In the genomic region with DNA sequence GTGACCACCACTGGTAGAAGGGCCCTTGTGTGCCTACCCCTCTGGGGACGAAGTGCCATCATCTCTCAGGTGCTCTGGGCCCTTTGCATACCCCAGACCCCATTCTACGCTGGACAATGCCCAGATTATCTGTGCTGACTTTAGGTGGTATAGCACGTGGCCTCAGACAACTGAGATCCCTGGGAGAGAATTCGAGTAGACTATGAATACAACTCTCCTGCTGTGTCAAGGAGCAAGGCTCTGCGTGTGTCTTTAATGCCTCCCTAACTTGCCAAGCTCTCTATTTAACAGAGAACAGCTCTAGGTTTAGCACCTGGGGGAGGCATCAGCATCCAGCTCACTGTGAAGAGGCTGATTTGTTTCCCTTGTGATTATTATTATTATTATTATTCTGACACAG, we compare ENCODE assay signal across 1 cellular context.
TF ChIP-seq lines count a peak whose summit lies in the region.

No MANE protein-coding gene starts in this region.

TF ChIP-seq in IMR-90, 13 proteins besides CTCF, POLR2A, EP300 and RAD21 (continued from another document):
- TF ChIP-seq, protein P1, sequence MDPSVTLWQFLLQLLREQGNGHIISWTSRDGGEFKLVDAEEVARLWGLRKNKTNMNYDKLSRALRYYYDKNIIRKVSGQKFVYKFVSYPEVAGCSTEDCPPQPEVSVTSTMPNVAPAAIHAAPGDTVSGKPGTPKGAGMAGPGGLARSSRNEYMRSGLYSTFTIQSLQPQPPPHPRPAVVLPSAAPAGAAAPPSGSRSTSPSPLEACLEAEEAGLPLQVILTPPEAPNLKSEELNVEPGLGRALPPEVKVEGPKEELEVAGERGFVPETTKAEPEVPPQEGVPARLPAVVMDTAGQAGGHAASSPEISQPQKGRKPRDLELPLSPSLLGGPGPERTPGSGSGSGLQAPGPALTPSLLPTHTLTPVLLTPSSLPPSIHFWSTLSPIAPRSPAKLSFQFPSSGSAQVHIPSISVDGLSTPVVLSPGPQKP (IDR thresholded peaks at IDR 0.05; ENCODE audit: borderline replicate concordance, low read depth, low read length) = no peak
